15 cellular contexts compared by ENCODE assay signal in genomic region chr21:25961042-25961441, GRCh38.
DNase-seq lines count a peak whose midpoint lies in the region; ATAC-seq and TF ChIP-seq lines count a peak whose summit lies in the region.
"Had no signal": no experiment of that assay in that cellular context is flagged by ENCODE, and none has a peak within 500 bp of the region (broad histone marks: within the 10 kb centered on the region; RNA-seq: fewer than 3 reads in every experiment).

No MANE protein-coding gene starts in this region.

- H3K4me3 ChIP-seq in GM12865 (ENCODE audit: low read depth, low read length) (no peak overlapping the region), NT2/D1 (ENCODE audit: insufficient read length, low read depth) (no peak overlapping the region), ovary (no peak overlapping the region)
- H3K4me3 ChIP-seq in naive thymus-derived CD4-positive, alpha-beta T cell (ENCODE audit: low read length): no peak overlapping the region
- H3K4me3 ChIP-seq: hepatocyte, suprapubic skin had no signal

- peaks cover 26% of the 10 kb centered on the region for H3K36me3 Mint-ChIP-seq in endothelial cell (ENCODE audit: low read depth, unreplicated experiment)
- peaks cover 0 to 6% of the 10 kb centered on the region in 2 donors for H3K36me3 Mint-ChIP-seq in naive B cell
- peaks cover 0 to 29% (median 16%) of the 10 kb centered on the region in 5 donors for H3K36me3 Mint-ChIP-seq in naive thymus-derived CD4-positive, alpha-beta T cell

- H3K9me3 Mint-ChIP-seq in endothelial cell (ENCODE audit: unreplicated experiment) (no peaks in the 10 kb centered on the region), naive B cell (no peaks in the 10 kb centered on the region)
- H3K9me3 Mint-ChIP-seq in naive thymus-derived CD4-positive, alpha-beta T cell: no peaks in the 10 kb centered on the region

- ATAC-seq in naive B cell (ENCODE audit: low read depth in 2 of 2): peak; percentile 82 to 83
- ATAC-seq in naive thymus-derived CD4-positive, alpha-beta T cell: no peak

- WGBS in ovary, 3 donors: 69 to 73% (median 72%) methylated on average over 3 of the region's 3 CpGs

- POLR2A ChIA-PET in naive thymus-derived CD4-positive, alpha-beta T cell (lab: Charles Lee): no interaction called here

- TF ChIP-seq CTCF in GM12865 (IDR thresholded peaks at IDR 0.05; ENCODE audit: insufficient read depth, low read depth, low read length, missing control alignments) (no peak), endothelial cell (IDR thresholded peaks at IDR 0.05; ENCODE audit: unreplicated experiment) (no peak), ovary (IDR thresholded peaks at IDR 0.05) (no peak)

- H3K27me3 ChIP-seq in NT2/D1 (ENCODE audit: insufficient read depth, insufficient read length) (no peaks in the 10 kb centered on the region), ovary (no peaks in the 10 kb centered on the region)
- H3K27me3 ChIP-seq in naive thymus-derived CD4-positive, alpha-beta T cell (ENCODE audit: control insufficient read depth in 2 of 2, insufficient read depth in 2 of 2, low read length in 2 of 2): no peaks in the 10 kb centered on the region
- H3K27me3 ChIP-seq: hepatocyte, suprapubic skin had no signal

- no peak for TF ChIP-seq POLR2A in ovary (IDR thresholded peaks at IDR 0.05)

- DNase-seq in GM12865 (ENCODE audit: low read depth): peak; percentile 9
- peak; percentile 87 for DNase-seq in NT2/D1 (ENCODE audit: low read depth, low spot score)
- no peak for DNase-seq in endothelial cell (ENCODE audit: low spot score)
- DNase-seq in naive B cell: peak; percentile 35
- no peak for DNase-seq in head of caudate nucleus
- DNase-seq in ovary: no peak
- no peak for DNase-seq in naive thymus-derived CD4-positive, alpha-beta T cell
- DNase-seq: activated CD4-positive, CD25-positive, alpha-beta regulatory T cell; COR-L47; NCI-H1436; NK-92 treated with Interleukin-12 subunit alpha and Interleukin-12 subunit beta, amount 100 ng/mL, for 24 hours; stimulated activated CD4-positive, alpha-beta T cell treated with anti-CD3 and anti-CD28 coated beads, Interleukin-4, amount 100 ng/mL, for 24 hours had no signal

- TF ChIP-seq EP300 in ovary (IDR thresholded peaks at IDR 0.05): no peak

- CTCF ChIA-PET in naive thymus-derived CD4-positive, alpha-beta T cell (lab: Charles Lee): interaction anchor here (1.2 kb wide), 1 partner anchor 208 kb away, joined by 3 read pairs; no protein-coding TSS in a partner anchor

- H3K4me3 Mint-ChIP-seq in endothelial cell (ENCODE audit: unreplicated experiment) (no peak overlapping the region), naive B cell (peak overlapping the region in 7 of 8 donors; percentile 46 to 87 (median 57))
- H3K4me3 Mint-ChIP-seq in naive thymus-derived CD4-positive, alpha-beta T cell: no peak overlapping the region

- no peak overlapping the region for H3K9ac ChIP-seq in NT2/D1 (ENCODE audit: insufficient read length, low read depth)
- H3K9ac ChIP-seq: parathyroid adenoma had no signal

- H3K9me3 ChIP-seq in NT2/D1 (ENCODE audit: insufficient read depth, low read length): no peaks in the 10 kb centered on the region
- no peaks in the 10 kb centered on the region for H3K9me3 ChIP-seq in ovary
- H3K9me3 ChIP-seq in naive thymus-derived CD4-positive, alpha-beta T cell (ENCODE audit: control insufficient read depth in 2 of 3, low read length in 3 of 3): no peaks in the 10 kb centered on the region
- H3K9me3 ChIP-seq: suprapubic skin had no signal

- H3K27ac ChIP-seq in ovary: no peak overlapping the region
- H3K27ac ChIP-seq in naive thymus-derived CD4-positive, alpha-beta T cell (ENCODE audit: low read depth, low read length): no peak overlapping the region
- H3K27ac ChIP-seq: parathyroid adenoma, suprapubic skin had no signal

- H3K36me3 ChIP-seq in NT2/D1 (ENCODE audit: insufficient read depth, insufficient read length, low read length): peaks cover 36% of the 10 kb centered on the region
- H3K36me3 ChIP-seq in ovary: no peaks in the 10 kb centered on the region
- H3K36me3 ChIP-seq in naive thymus-derived CD4-positive, alpha-beta T cell (ENCODE audit: control insufficient read depth in 2 of 3, insufficient read depth in 3 of 3, low read length in 3 of 3): no peaks in the 10 kb centered on the region

- H3K4me1 ChIP-seq in NT2/D1 (ENCODE audit: insufficient read depth, insufficient read length) (no peaks in the 10 kb centered on the region), ovary (ENCODE audit: insufficient read depth) (no peaks in the 10 kb centered on the region)
- H3K4me1 ChIP-seq in naive thymus-derived CD4-positive, alpha-beta T cell (ENCODE audit: control insufficient read depth in 2 of 2, insufficient read depth in 2 of 2, low read length in 2 of 2): no peaks in the 10 kb centered on the region
- H3K4me1 ChIP-seq: parathyroid adenoma had no signal

- H3K4me1 Mint-ChIP-seq in endothelial cell (ENCODE audit: unreplicated experiment) (peaks cover 50% of the 10 kb centered on the region), naive B cell (peaks cover 13 to 34% (median 17%) of the 10 kb centered on the region in 3 donors)
- H3K4me1 Mint-ChIP-seq in naive thymus-derived CD4-positive, alpha-beta T cell: peaks cover 0 to 5% (median 0%) of the 10 kb centered on the region in 7 donors

- H3K27me3 Mint-ChIP-seq in endothelial cell (ENCODE audit: unreplicated experiment): peaks cover 3% of the 10 kb centered on the region
- H3K27me3 Mint-ChIP-seq in naive B cell: no peaks in the 10 kb centered on the region
- no peaks in the 10 kb centered on the region for H3K27me3 Mint-ChIP-seq in naive thymus-derived CD4-positive, alpha-beta T cell

- H3K27ac Mint-ChIP-seq in endothelial cell (ENCODE audit: unreplicated experiment): peak overlapping the region; percentile 88
- peak overlapping the region; percentile 55 to 92 (median 76) for H3K27ac Mint-ChIP-seq in naive B cell
- peak overlapping the region in 2 of 9 donors; percentile 7 to 55 for H3K27ac Mint-ChIP-seq in naive thymus-derived CD4-positive, alpha-beta T cell

- intact Hi-C loops in head of caudate nucleus (cut with DNase I) (loop anchor here (10.0 kb wide), 1 partner anchor 56 kb away; no protein-coding TSS in a partner anchor), ovary (cut with DNase I) (no loop called here)
- intact Hi-C loops in naive thymus-derived CD4-positive, alpha-beta T cell (cut with micrococcal nuclease): no loop called here

Comparison
In these comparisons a context has a peak if more than half of its experiments do, and no peak if none do; other contexts are left out.
1. DNase-seq: peak in GM12865 (single experiment), NT2/D1 (single experiment) and naive B cell (single experiment); none in endothelial cell (single experiment), head of caudate nucleus (0 of 42), ovary (0 of 5) and naive thymus-derived CD4-positive, alpha-beta T cell (0 of 9).
2. H3K4me3 Mint-ChIP-seq: peak in naive B cell (7 of 8); none in endothelial cell (single experiment) and naive thymus-derived CD4-positive, alpha-beta T cell (0 of 10).